Comparison of ENCODE assay signal across 11 cellular contexts in genomic region chr12:108605000-108605689, GRCh38. TPM values are rescaled to one million over a fixed set of nuclear protein-coding genes. Genes with fewer than 3 reads are reported as not detected.
DNase-seq lines count a peak whose midpoint lies in the region; ATAC-seq, FAIRE-seq and TF ChIP-seq lines count a peak whose summit lies in the region.
"Had no signal": no experiment of that assay in that cellular context is flagged by ENCODE, and none has a peak within 500 bp of the region (broad histone marks: within the 10 kb centered on the region; RNA-seq: fewer than 3 reads in every experiment).

No MANE protein-coding gene starts in this region.

- DNase-seq in EL: peak; percentile 43
- DNase-seq in IMR-90: no peak
- peak; percentile 54 for DNase-seq in amniotic epithelial cell (ENCODE audit: low read depth)
- peak; percentile 49 for DNase-seq in left kidney (ENCODE audit: low read depth, low spot score)
- no peak for DNase-seq in NCI-H524 treated with DMSO at 0.1 percent for 48 hours (lab: John Stamatoyannopoulos, UW)
- no peak for DNase-seq in H9
- DNase-seq in GM19239 (ENCODE audit: insufficient read length, low spot score): no peak
- DNase-seq in DMS79 treated with DMSO at 0.1 percent for 48 hours (lab: John Stamatoyannopoulos, UW): no peak
- DNase-seq: CD4-positive, alpha-beta T cell had no signal

- in situ Hi-C loops in IMR-90 (cut with MboI; ENCODE audit: low sequenced_read_pairs): no loop called here

- CTCF ChIA-PET in IMR-90 (lab: Yijun Ruan, JAX): interaction anchor here (0.6 kb wide), 2 partner anchors 218 to 734 kb away, joined by 3 read pairs; no protein-coding TSS in a partner anchor

- H4K5ac ChIP-seq in IMR-90 (ENCODE audit: low read depth, low read length) (no peak overlapping the region), H9 (ENCODE audit: insufficient read length, low read depth, low read length) (no peak overlapping the region)

- no peak for TF ChIP-seq RAD21 in IMR-90 (IDR thresholded peaks at IDR 0.05; ENCODE audit: low read length)

- H4K8ac ChIP-seq in IMR-90 (ENCODE audit: low read depth in 2 of 2, low read length in 2 of 2): no peak overlapping the region
- no peak overlapping the region for H4K8ac ChIP-seq in H9 (replicated peaks; ENCODE audit: insufficient read length, low read depth, low read length)

- H3K4me2 ChIP-seq in IMR-90 (ENCODE audit: low read depth, low read length) (no peak overlapping the region), H9 (ENCODE audit: insufficient read depth, insufficient read length, low read length) (no peak overlapping the region)
- H3K4me2 ChIP-seq: smooth muscle cell had no signal

- 60% methylated on average over 1 of the region's 3 CpGs; no CpG with 5 or more reads in 1 of the 2 experiments for WGBS in IMR-90 (ENCODE audit: extremely low coverage in 2 of 2, insufficient read length in 1 of 2), 2 experiments
- no CpG with 5 or more reads among the region's 3 CpGs for WGBS in H9 (ENCODE audit: extremely low coverage, insufficient read length, low lambda C conversion rate)

- H3K9me3 ChIP-seq in IMR-90 (ENCODE audit: control insufficient read depth, insufficient read depth, low read length) (no peaks in the 10 kb centered on the region), H9 (ENCODE audit: control insufficient read depth, low read depth, low read length) (no peaks in the 10 kb centered on the region)
- H3K9me3 ChIP-seq: left lung had no signal

- no peaks in the 10 kb centered on the region for H3K23me2 ChIP-seq in H9 (ENCODE audit: insufficient read length, low read depth, low read length, poor library complexity, severe bottlenecking)

- H2BK15ac ChIP-seq in IMR-90 (ENCODE audit: low read depth, low read length) (peak overlapping the region; percentile 27; the same call in 1 of the 3 replicates), H9 (ENCODE audit: low read depth, low read length) (no peak overlapping the region)

- TF ChIP-seq POLR2A in IMR-90 (IDR thresholded peaks at IDR 0.05; ENCODE audit: low read depth, low read length): no peak

- no peak overlapping the region for H2BK20ac ChIP-seq in IMR-90 (ENCODE audit: low read depth, low read length)
- no peak overlapping the region for H2BK20ac ChIP-seq in H9 (ENCODE audit: low read depth, low read length, poor library complexity, severe bottlenecking)

- H3K36me3 Mint-ChIP-seq in H9 (ENCODE audit: insufficient read depth in 1 of 3, low read depth in 3 of 3): no peaks in the 10 kb centered on the region

- dilution Hi-C loops in IMR-90 (cut with HindIII; ENCODE audit: low sequenced_read_pairs, unreplicated experiment): no loop called here

- H4K91ac ChIP-seq in IMR-90 (ENCODE audit: insufficient read depth, low read depth, low read length): no peak overlapping the region
- no peak overlapping the region for H4K91ac ChIP-seq in H9 (ENCODE audit: insufficient read length, low read depth, low read length)

- H2AK9ac ChIP-seq in IMR-90 (replicated peaks; ENCODE audit: low read depth, low read length, poor library complexity): no peak overlapping the region

- H3K4me1 ChIP-seq in IMR-90 (ENCODE audit: control insufficient read depth, insufficient read depth, low read length) (peaks cover 12% of the 10 kb centered on the region), H9 (ENCODE audit: insufficient read depth, low read length) (no peaks in the 10 kb centered on the region)
- H3K4me1 ChIP-seq: left lung had no signal

- no peaks in the 10 kb centered on the region for H3K9me1 ChIP-seq in IMR-90 (ENCODE audit: insufficient read depth, low read length)

- TF ChIP-seq CTCF in IMR-90 (conservative IDR thresholded peaks at IDR 0.05; ENCODE audit: low read depth, low read length) (no peak), H9 (conservative IDR thresholded peaks at IDR 0.05) (no peak)

- H3K27me3 ChIP-seq in IMR-90 (ENCODE audit: control insufficient read depth, insufficient read depth, low read length) (no peaks in the 10 kb centered on the region), H9 (ENCODE audit: insufficient read depth, low read length) (no peaks in the 10 kb centered on the region)

- peak overlapping the region; percentile 13 for H2AK5ac ChIP-seq in IMR-90 (ENCODE audit: low read depth, low read length)
- no peak overlapping the region for H2AK5ac ChIP-seq in H9 (ENCODE audit: insufficient read length, low read length)

- POLR2A ChIA-PET in IMR-90 (lab: Charles Lee; ENCODE audit: unreplicated experiment): no interaction called here

- H3K4ac ChIP-seq in IMR-90 (ENCODE audit: low read depth, low read length) (no peak overlapping the region), H9 (ENCODE audit: low read depth, low read length) (no peak overlapping the region)

- H3K18ac ChIP-seq in IMR-90 (ENCODE audit: low read depth, low read length) (no peak overlapping the region), H9 (ENCODE audit: insufficient read length, low read depth, low read length) (no peak overlapping the region)

- intact Hi-C loops in IMR-90 (cut with micrococcal nuclease): no loop called here

- no peaks in the 10 kb centered on the region; a peak in 1 of 5 replicates for H3K9me3 Mint-ChIP-seq in H9
- H3K9me3 Mint-ChIP-seq: CD4-positive, alpha-beta T cell had no signal

- no peak for FAIRE-seq in GM19239 (lab: Jason Lieb, UNC)

- H3K56ac ChIP-seq in IMR-90 (ENCODE audit: extremely low read depth, insufficient read depth, low read length) (no peak overlapping the region), H9 (ENCODE audit: insufficient read length, low read depth, low read length) (no peak overlapping the region)

- H3K27ac ChIP-seq in IMR-90 (ENCODE audit: insufficient read depth, low read length): no peak overlapping the region
- H3K27ac ChIP-seq in H9 (ENCODE audit: insufficient read length, low read depth, low read length): no peak overlapping the region
- H3K27ac ChIP-seq: left lung had no signal

- no peak overlapping the region for H2AFZ ChIP-seq in IMR-90 (replicated peaks; ENCODE audit: low read length, poor library complexity)
- H2AFZ ChIP-seq in H9 (ENCODE audit: low read length): no peak overlapping the region

- no peak overlapping the region for H3T11ph ChIP-seq in H9 (ENCODE audit: low read length)

- peaks cover 16 to 27% of the 10 kb centered on the region in 2 experiments for H3K4me1 Mint-ChIP-seq in H9

- H3K36me3 ChIP-seq in IMR-90 (ENCODE audit: control insufficient read depth, insufficient read depth, low read length): no peaks in the 10 kb centered on the region
- H3K36me3 ChIP-seq: left lung had no signal

- H3K23ac ChIP-seq in IMR-90 (ENCODE audit: low read depth, low read length) (no peak overlapping the region; the same call in 1 of the 2 replicates), H9 (ENCODE audit: insufficient read length, low read depth, low read length) (no peak overlapping the region)

- no peak overlapping the region for H3K4me3 ChIP-seq in IMR-90 (ENCODE audit: insufficient read depth, low read depth, low read length)
- H3K4me3 ChIP-seq: left lung, smooth muscle cell had no signal

- no peaks in the 10 kb centered on the region; the same call in 1 of the 2 replicates for H3K27me3 Mint-ChIP-seq in H9 (ENCODE audit: low read depth)
- H3K27me3 Mint-ChIP-seq: CD4-positive, alpha-beta T cell had no signal

- H3K14ac ChIP-seq in IMR-90 (replicated peaks; ENCODE audit: low read depth, low read length) (no peak overlapping the region), H9 (ENCODE audit: insufficient read depth, low read length) (no peak overlapping the region)

- H2BK5ac ChIP-seq in IMR-90 (ENCODE audit: low read depth, low read length, poor library complexity, severe bottlenecking) (no peak overlapping the region), H9 (ENCODE audit: insufficient read length, low read length) (no peak overlapping the region)

- BruUV-seq in IMR-90 (replicated peaks; lab: Mats Ljungman, UMichigan): no TSS peak

- H2BK120ac ChIP-seq in IMR-90 (ENCODE audit: low read depth, low read length): no peak overlapping the region
- no peak overlapping the region for H2BK120ac ChIP-seq in H9 (ENCODE audit: low read depth, low read length, poor library complexity, severe bottlenecking)

- no peak overlapping the region for H2BK12ac ChIP-seq in H9 (ENCODE audit: insufficient read length, low read depth, low read length)

- H3K79me2 ChIP-seq in H9 (ENCODE audit: insufficient read depth, low read length): no peaks in the 10 kb centered on the region

- H3K9ac ChIP-seq in IMR-90 (ENCODE audit: low read depth, low read length): no peak overlapping the region
- H3K9ac ChIP-seq in H9 (ENCODE audit: extremely low read depth, insufficient read length, low read length): no peak overlapping the region

- no peaks in the 10 kb centered on the region for H4K20me1 ChIP-seq in IMR-90 (ENCODE audit: insufficient read depth, low read length)
- H4K20me1 ChIP-seq in H9 (ENCODE audit: control insufficient read depth, insufficient read depth, insufficient read length): no peaks in the 10 kb centered on the region

- H3K79me1 ChIP-seq in IMR-90 (ENCODE audit: low read depth in 1 of 2, low read length in 2 of 2) (no peaks in the 10 kb centered on the region), H9 (ENCODE audit: insufficient read depth, low read depth, low read length, poor library complexity, severe bottlenecking) (no peaks in the 10 kb centered on the region)

- ATAC-seq in IMR-90 (ENCODE audit: low read depth): no peak
- ATAC-seq: left lung had no signal

- H3K27ac Mint-ChIP-seq in H9: peak overlapping the region in 1 of 3 experiments; percentile 22; a peak in 1 of 7 replicates
- H3K27ac Mint-ChIP-seq: CD4-positive, alpha-beta T cell had no signal

- H3K4me3 Mint-ChIP-seq in H9: peak overlapping the region in 1 of 2 experiments; percentile 24; a peak in 1 of 5 replicates
- H3K4me3 Mint-ChIP-seq: CD4-positive, alpha-beta T cell had no signal

TF ChIP-seq in IMR-90, 13 proteins besides CTCF, POLR2A, EP300 and RAD21 (continues in another document):
- no peak for TF ChIP-seq CEBPB (IDR thresholded peaks at IDR 0.05; ENCODE audit: low read depth, low read length)

RNA-seq across cellular contexts. Expression of gene TMEM119, which starts 7.3 kb away (rescaled TPM):
- total RNA-seq in IMR-90 (2012; rRNA removed) (6.7 and 8.1 TPM in 2 replicates), H9 (2021) (not detected in 2 replicates)
- polyA plus RNA-seq in IMR-90 (2012; rRNA removed): 8.4 and 9.2 TPM in 2 replicates
- polyA plus RNA-seq in IMR-90 (2012; cell fraction: cytosol; rRNA removed): 9.3 and 21.4 TPM in 2 replicates
- polyA plus RNA-seq in IMR-90 (2012; cell fraction: nucleus; rRNA removed; ENCODE audit: low replicate concordance): 4.5 and 5.0 TPM in 2 replicates

RNA-seq across cellular contexts. Expression of gene SELPLG, which starts 28.5 kb away (rescaled TPM):
- total RNA-seq in IMR-90 (2012; rRNA removed) (2.8 and 3.2 TPM in 2 replicates), H9 (2021) (0.09 and 0.15 TPM in 2 replicates)
- polyA plus RNA-seq in IMR-90 (2012; rRNA removed): 10.8 and 13.9 TPM in 2 replicates
- polyA plus RNA-seq in IMR-90 (2012; cell fraction: cytosol; rRNA removed): 7.9 and 13.9 TPM in 2 replicates
- polyA plus RNA-seq in IMR-90 (2012; cell fraction: nucleus; rRNA removed; ENCODE audit: low replicate concordance): 29.8 and 69.7 TPM in 2 replicates

RNA-seq across cellular contexts. Expression of gene ISCU, which starts 42.7 kb away (rescaled TPM):
- 52.7 and 58.3 TPM in 2 replicates for total RNA-seq in IMR-90 (2012; rRNA removed)
- 77.9 and 87.2 TPM in 2 replicates for polyA plus RNA-seq in IMR-90 (2012; rRNA removed)
- 38.1 and 73.2 TPM in 2 replicates for polyA plus RNA-seq in IMR-90 (2012; cell fraction: cytosol; rRNA removed)
- polyA plus RNA-seq in IMR-90 (2012; cell fraction: nucleus; rRNA removed; ENCODE audit: low replicate concordance): 37.4 and 201 TPM in 2 replicates
- 63.9 and 64.9 TPM in 2 replicates for total RNA-seq in H9 (2021)

RNA-seq across cellular contexts. Expression of gene SART3, which starts 44.2 kb away (rescaled TPM):
- total RNA-seq in IMR-90 (2012; rRNA removed) (37.8 and 61.7 TPM in 2 replicates), H9 (2021) (80.7 and 89.4 TPM in 2 replicates)
- 19.8 and 22.6 TPM in 2 replicates for polyA plus RNA-seq in IMR-90 (2012; rRNA removed)
- 11.8 and 12.7 TPM in 2 replicates for polyA plus RNA-seq in IMR-90 (2012; cell fraction: cytosol; rRNA removed)
- 18.0 and 42.4 TPM in 2 replicates for polyA plus RNA-seq in IMR-90 (2012; cell fraction: nucleus; rRNA removed; ENCODE audit: low replicate concordance)

Comparison
In these comparisons a context has a peak if more than half of its experiments do, and no peak if none do; other contexts are left out.
1. DNase-seq: peak in EL (single experiment), amniotic epithelial cell (single experiment) and left kidney (single experiment); none in IMR-90 (single experiment), NCI-H524 treated with DMSO at 0.1 percent for 48 hours (single experiment), H9 (single experiment), GM19239 (single experiment) and DMS79 treated with DMSO at 0.1 percent for 48 hours (single experiment).